In genomic region chr11:128965485-128965884, GRCh38 we compare ENCODE assay signal across 12 cellular contexts. TPM values are rescaled to one million over a fixed set of nuclear protein-coding genes. Genes with fewer than 3 reads are reported as not detected.
DNase-seq lines count a peak whose midpoint lies in the region; ATAC-seq and TF ChIP-seq lines count a peak whose summit lies in the region.
"Had no signal": no experiment of that assay in that cellular context is flagged by ENCODE, and none has a peak within 500 bp of the region (broad histone marks: within the 10 kb centered on the region; RNA-seq: fewer than 3 reads in every experiment).

No MANE protein-coding gene starts in this region.

- peak overlapping the region; percentile 17 for H3K9ac ChIP-seq in Loucy (ENCODE audit: low read depth, low read length, poor library complexity, severe bottlenecking)

- H3K36me3 Mint-ChIP-seq in activated CD4-positive, alpha-beta T cell treated with anti-CD3 and anti-CD28 coated beads for 36 hours (ENCODE audit: low read depth) = peaks cover 4% of the 10 kb centered on the region
- peaks cover 8% of the 10 kb centered on the region for H3K36me3 Mint-ChIP-seq in glutamatergic neuron (ENCODE audit: unreplicated experiment)

- no peak overlapping the region for H3K4me3 Mint-ChIP-seq in activated CD4-positive, alpha-beta T cell treated with anti-CD3 and anti-CD28 coated beads for 36 hours
- no peak overlapping the region for H3K4me3 Mint-ChIP-seq in glutamatergic neuron (ENCODE audit: unreplicated experiment)

- POLR2A ChIA-PET in activated CD4-positive, alpha-beta T cell treated with anti-CD3 and anti-CD28 coated beads for 36 hours (lab: Charles Lee) = no interaction called here

- peaks cover 27% of the 10 kb centered on the region for H3K4me1 Mint-ChIP-seq in activated CD4-positive, alpha-beta T cell treated with anti-CD3 and anti-CD28 coated beads for 36 hours
- H3K4me1 Mint-ChIP-seq in glutamatergic neuron (ENCODE audit: low read depth, unreplicated experiment) = peaks cover 20% of the 10 kb centered on the region

- no peak overlapping the region; the same call in 1 of the 2 replicates for H2AFZ ChIP-seq in Loucy (ENCODE audit: low read length)

- H3K9me3 ChIP-seq in Loucy (ENCODE audit: insufficient read depth, low read depth, low read length) = no peaks in the 10 kb centered on the region
- H3K9me3 ChIP-seq in gastrocnemius medialis = no peaks in the 10 kb centered on the region
- H3K9me3 ChIP-seq: gastroesophageal sphincter, psoas muscle had no signal

- intact Hi-C loops in activated CD4-positive, alpha-beta T cell treated with anti-CD3 and anti-CD28 coated beads for 36 hours (cut with DNase I, micrococcal nuclease) = loop anchor here in 1 of 2 experiments (5.0 to 10.0 kb wide), 2 partner anchors 311 to 367 kb away; no protein-coding TSS in a partner anchor
- intact Hi-C loops in gastrocnemius medialis (cut with DNase I; ENCODE audit: low total_unique reads) = no loop called here

- ATAC-seq in activated CD4-positive, alpha-beta T cell treated with anti-CD3 and anti-CD28 coated beads for 36 hours = peak; percentile 88
- peak; percentile 95 for ATAC-seq in HG02642 (IDR thresholded peaks at IDR 0.05; ENCODE audit: poor library complexity, unreplicated experiment)
- no peak for ATAC-seq in gastrocnemius medialis
- ATAC-seq: gastroesophageal sphincter, psoas muscle had no signal

- H3K27me3 Mint-ChIP-seq in activated CD4-positive, alpha-beta T cell treated with anti-CD3 and anti-CD28 coated beads for 36 hours = no peaks in the 10 kb centered on the region
- peaks cover 3% of the 10 kb centered on the region for H3K27me3 Mint-ChIP-seq in glutamatergic neuron (ENCODE audit: unreplicated experiment)

- no peak for TF ChIP-seq CTCF in Loucy (conservative IDR thresholded peaks at IDR 0.05; ENCODE audit: low read length)
- no peak for TF ChIP-seq CTCF in retinal pigment epithelial cell (conservative IDR thresholded peaks at IDR 0.05; ENCODE audit: low read depth, low read length)
- no peak for TF ChIP-seq CTCF in gastrocnemius medialis (IDR thresholded peaks at IDR 0.05 in 4 of 5, conservative IDR thresholded peaks at IDR 0.05 in 1 of 5)
- TF ChIP-seq CTCF in glutamatergic neuron (IDR thresholded peaks at IDR 0.05; ENCODE audit: partially characterized antibody, unreplicated experiment) = no peak

- no peak overlapping the region for H3K27ac Mint-ChIP-seq in activated CD4-positive, alpha-beta T cell treated with anti-CD3 and anti-CD28 coated beads for 36 hours
- no peak overlapping the region for H3K27ac Mint-ChIP-seq in glutamatergic neuron (ENCODE audit: unreplicated experiment)

- H3K4me1 ChIP-seq in Loucy (ENCODE audit: insufficient read depth, low read length, poor library complexity, severe bottlenecking) (peaks cover 23% of the 10 kb centered on the region), gastrocnemius medialis (no peaks in the 10 kb centered on the region)
- H3K4me1 ChIP-seq: gastroesophageal sphincter had no signal

- no peaks in the 10 kb centered on the region for H3F3A ChIP-seq in Loucy (ENCODE audit: low read depth)

- peaks cover 17% of the 10 kb centered on the region; the same call in 1 of the 2 replicates for H3K36me3 ChIP-seq in Loucy (ENCODE audit: insufficient read depth, low read length)
- peaks cover 0 to 25% of the 10 kb centered on the region in 2 donors for H3K36me3 ChIP-seq in gastrocnemius medialis

- in situ Hi-C loops in gastrocnemius medialis (cut with MboI; ENCODE audit: low sequenced_read_pairs in 4 of 4) = loop anchor here in 1 of 4 donors (25.0 kb wide), 1 partner anchor 803 kb away; no protein-coding TSS in a partner anchor

- peaks cover 2% of the 10 kb centered on the region for H3K9me3 Mint-ChIP-seq in activated CD4-positive, alpha-beta T cell treated with anti-CD3 and anti-CD28 coated beads for 36 hours (ENCODE audit: low read depth)
- H3K9me3 Mint-ChIP-seq in glutamatergic neuron (ENCODE audit: unreplicated experiment) = no peaks in the 10 kb centered on the region

- CTCF ChIA-PET in activated CD4-positive, alpha-beta T cell treated with anti-CD3 and anti-CD28 coated beads for 36 hours (lab: Charles Lee) = no interaction called here

- H3K27me3 ChIP-seq in Loucy (ENCODE audit: insufficient read depth, low read length, poor library complexity, severe bottlenecking) = no peaks in the 10 kb centered on the region
- no peaks in the 10 kb centered on the region for H3K27me3 ChIP-seq in gastrocnemius medialis
- H3K27me3 ChIP-seq: gastroesophageal sphincter had no signal

- H3K79me2 ChIP-seq in Loucy (ENCODE audit: insufficient read depth, low read length) = no peaks in the 10 kb centered on the region

- TF ChIP-seq POLR2A in gastrocnemius medialis (IDR thresholded peaks at IDR 0.05) = no peak

- no peak overlapping the region for H3K27ac ChIP-seq in gastrocnemius medialis
- H3K27ac ChIP-seq: gastroesophageal sphincter, psoas muscle, RWPE1 had no signal

- no peaks in the 10 kb centered on the region for H3K9me2 ChIP-seq in Loucy (replicated peaks; ENCODE audit: low read depth, low read length)

- H3K4me2 ChIP-seq in Loucy (ENCODE audit: low read depth, low read length, poor library complexity, severe bottlenecking) = peak overlapping the region; percentile 53

- H4K20me1 ChIP-seq in Loucy (ENCODE audit: insufficient read depth, low read length, poor library complexity, severe bottlenecking) = no peaks in the 10 kb centered on the region

- DNase-seq in activated CD4-positive, alpha-beta T cell treated with anti-CD3 and anti-CD28 coated beads for 36 hours = no peak
- DNase-seq in activated CD4-positive, alpha-beta T cell treated with anti-CD3 and anti-CD28 coated beads for 48 hours = no peak
- peak; percentile 6 for DNase-seq in retinal pigment epithelial cell (ENCODE audit: low read depth)
- no peak for DNase-seq in gastrocnemius medialis
- no peak for DNase-seq in AG20443 (ENCODE audit: low spot score)
- DNase-seq in glutamatergic neuron = no peak
- DNase-seq: psoas muscle had no signal

- peak overlapping the region; percentile 39 for H3K4me3 ChIP-seq in Loucy (ENCODE audit: low read length, poor library complexity, severe bottlenecking)
- H3K4me3 ChIP-seq in retinal pigment epithelial cell (ENCODE audit: low read length) = no peak overlapping the region
- no peak overlapping the region for H3K4me3 ChIP-seq in gastrocnemius medialis
- H3K4me3 ChIP-seq: gastroesophageal sphincter, psoas muscle had no signal

RNA-seq across cellular contexts. Expression of gene TP53AIP1, which starts 22.8 kb away (rescaled TPM):
- total RNA-seq in activated CD4-positive, alpha-beta T cell treated with anti-CD3 and anti-CD28 coated beads for 36 hours = not detected
- total RNA-seq in gastrocnemius medialis (not detected), glutamatergic neuron (ENCODE audit: unreplicated experiment) (0.34 TPM)
- total RNA-seq: subcutaneous adipose tissue had no signal

Comparison
In these comparisons a context has a peak if more than half of its experiments do, and no peak if none do; other contexts are left out.
1. ATAC-seq: peak in activated CD4-positive, alpha-beta T cell treated with anti-CD3 and anti-CD28 coated beads for 36 hours (single experiment) and HG02642 (single experiment); none in gastrocnemius medialis (0 of 2).